In the genomic region with DNA sequence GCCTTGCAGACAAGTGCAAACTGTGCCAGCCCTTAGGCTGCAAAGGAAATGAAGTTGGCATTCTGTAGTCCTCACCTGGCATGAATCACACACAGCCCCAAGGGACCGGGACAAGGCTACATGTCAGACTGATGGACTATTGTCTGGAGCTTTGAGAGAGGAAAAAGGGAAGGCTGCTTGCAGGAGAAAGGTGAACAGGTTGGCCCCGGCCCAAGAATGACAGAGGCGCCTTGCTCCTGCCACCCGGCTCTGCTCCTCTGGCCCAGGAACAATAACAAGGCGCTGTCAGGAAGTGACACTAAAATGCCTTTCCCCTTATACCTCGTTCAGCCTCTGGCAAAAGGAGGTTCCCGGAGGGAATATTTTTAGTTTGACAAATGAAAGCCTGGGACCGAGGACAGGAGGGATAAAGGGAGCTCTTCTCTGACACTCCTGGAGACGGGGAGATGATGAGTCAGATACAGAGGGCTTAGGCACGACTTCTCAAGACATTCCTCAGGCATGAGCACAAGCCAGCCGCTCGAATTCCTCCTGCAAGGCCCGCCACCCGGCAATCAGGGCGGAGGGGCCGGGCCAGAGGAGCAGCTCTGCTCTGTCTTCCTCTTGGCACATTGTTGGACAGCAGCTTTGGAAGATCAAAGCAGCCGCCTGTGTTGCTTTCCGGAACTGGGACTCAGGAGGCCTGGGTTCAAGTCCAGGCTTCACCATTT, we compare ENCODE assay signal across 9 cellular contexts.
DNase-seq lines count a peak whose midpoint lies in the region; ATAC-seq and TF ChIP-seq lines count a peak whose summit lies in the region.
"Had no signal": no experiment of that assay in that cellular context is flagged by ENCODE, and none has a peak within 500 bp of the region (broad histone marks: within the 10 kb centered on the region; RNA-seq: fewer than 3 reads in every experiment).

No MANE protein-coding gene starts in this region.

- intact Hi-C loops in Calu3 (cut with micrococcal nuclease; ENCODE audit: unreplicated experiment) = no loop called here

- peak overlapping the region; percentile 28 for H3K4me3 Mint-ChIP-seq in Calu3 (ENCODE audit: low read depth, unreplicated experiment)
- no peak overlapping the region for H3K4me3 Mint-ChIP-seq in neural progenitor cell

- H3K4me1 ChIP-seq in neural progenitor cell = no peaks in the 10 kb centered on the region
- no peaks in the 10 kb centered on the region for H3K4me1 ChIP-seq in Karpas-422 (ENCODE audit: low read length)

- H3K36me3 Mint-ChIP-seq in Calu3 (ENCODE audit: insufficient read depth, unreplicated experiment) = peaks cover 10% of the 10 kb centered on the region
- H3K36me3 Mint-ChIP-seq in neural progenitor cell = no peaks in the 10 kb centered on the region

- ATAC-seq in esophagus mucosa = peak; percentile 93
- no peak for ATAC-seq in HG03378 (IDR thresholded peaks at IDR 0.05; ENCODE audit: unreplicated experiment)
- no peak for ATAC-seq in GM18517 (IDR thresholded peaks at IDR 0.05; ENCODE audit: unreplicated experiment)

- DNase-seq in Calu3 = peak; percentile 86
- peak; percentile 23 for DNase-seq in NCI-H446 treated with DMSO at 0.1 percent for 48 hours (lab: John Stamatoyannopoulos, UW)
- DNase-seq in neural progenitor cell (ENCODE audit: low spot score) = peak; percentile 88
- DNase-seq in Karpas-422 = no peak
- no peak for DNase-seq in GF-D8 (lab: John Stamatoyannopoulos, UW)

- H4K20me1 ChIP-seq in neural progenitor cell (ENCODE audit: low read depth) (no peaks in the 10 kb centered on the region), Karpas-422 (ENCODE audit: insufficient read depth, low read depth, low read length) (no peaks in the 10 kb centered on the region)

- peaks cover 10% of the 10 kb centered on the region for H3F3A ChIP-seq in neural progenitor cell (ENCODE audit: low read depth)

- H3K4me1 Mint-ChIP-seq in Calu3 (ENCODE audit: low read depth, unreplicated experiment) (peaks cover 14% of the 10 kb centered on the region), neural progenitor cell (peaks cover 15% of the 10 kb centered on the region)

- H3K9ac ChIP-seq in neural progenitor cell = no peak overlapping the region
- no peak overlapping the region for H3K9ac ChIP-seq in Karpas-422 (ENCODE audit: low read length)

- peak overlapping the region; percentile 95 for H3K27ac Mint-ChIP-seq in Calu3 (ENCODE audit: unreplicated experiment)
- peak overlapping the region; percentile 83 for H3K27ac Mint-ChIP-seq in neural progenitor cell

- no TSS peak for BruUV-seq in Calu3 (replicated peaks; lab: Mats Ljungman, UMichigan)

- H3K9me3 Mint-ChIP-seq in Calu3 (ENCODE audit: low read depth, unreplicated experiment) (no peaks in the 10 kb centered on the region), neural progenitor cell (no peaks in the 10 kb centered on the region)

- H3K4me2 ChIP-seq in neural progenitor cell = peak overlapping the region; percentile 21
- no peak overlapping the region for H3K4me2 ChIP-seq in Karpas-422 (ENCODE audit: low read depth, low read length, poor library complexity, severe bottlenecking)

- H3K36me3 ChIP-seq in neural progenitor cell = no peaks in the 10 kb centered on the region
- H3K36me3 ChIP-seq in Karpas-422 (ENCODE audit: insufficient read depth, low read length) = no peaks in the 10 kb centered on the region
- H3K36me3 ChIP-seq: neutrophil had no signal

- H3K27ac ChIP-seq in neural progenitor cell (no peak overlapping the region), Karpas-422 (ENCODE audit: low read length) (no peak overlapping the region)
- H3K27ac ChIP-seq: neutrophil had no signal

- H3K9me3 ChIP-seq in neural progenitor cell (ENCODE audit: low read depth) = no peaks in the 10 kb centered on the region
- no peaks in the 10 kb centered on the region for H3K9me3 ChIP-seq in Karpas-422 (ENCODE audit: low read length)
- H3K9me3 ChIP-seq: neutrophil had no signal

- H2AFZ ChIP-seq in neural progenitor cell (replicated peaks) (peak overlapping the region; percentile 22), Karpas-422 (ENCODE audit: low read length) (no peak overlapping the region)

- H3K79me2 ChIP-seq in neural progenitor cell (ENCODE audit: low read depth) (no peaks in the 10 kb centered on the region), Karpas-422 (ENCODE audit: low read length) (no peaks in the 10 kb centered on the region)

- TF ChIP-seq CTCF in Calu3 (IDR thresholded peaks at IDR 0.05; ENCODE audit: unreplicated experiment) (no peak), neural progenitor cell (IDR thresholded peaks at IDR 0.05) (no peak)

- no peak overlapping the region for H3K4me3 ChIP-seq in neural progenitor cell
- H3K4me3 ChIP-seq in Karpas-422 (ENCODE audit: low read length) = no peak overlapping the region

- CTCF ChIA-PET in Calu3 (lab: Charles Lee) = interaction anchor here (0.6 to 2.0 kb wide), 6 partner anchors 16 to 279 kb away, joined by 3 to 11 read pairs (median 5); no protein-coding TSS in a partner anchor

- H3K9me2 ChIP-seq in Karpas-422 (replicated peaks; ENCODE audit: insufficient read depth, low read length) = no peaks in the 10 kb centered on the region

- H3K27me3 Mint-ChIP-seq in Calu3 (ENCODE audit: unreplicated experiment) (no peaks in the 10 kb centered on the region), neural progenitor cell (ENCODE audit: insufficient read depth, low read depth) (peaks cover 8% of the 10 kb centered on the region)

- H3K27me3 ChIP-seq in neural progenitor cell = no peaks in the 10 kb centered on the region
- no peaks in the 10 kb centered on the region for H3K27me3 ChIP-seq in Karpas-422 (ENCODE audit: low read length)

Comparison
In these comparisons a context has a peak if more than half of its experiments do, and no peak if none do; other contexts are left out.
1. DNase-seq: peak in Calu3 (single experiment), NCI-H446 treated with DMSO at 0.1 percent for 48 hours (single experiment) and neural progenitor cell (single experiment); none in Karpas-422 (single experiment) and GF-D8 (single experiment).